In the genomic region with DNA sequence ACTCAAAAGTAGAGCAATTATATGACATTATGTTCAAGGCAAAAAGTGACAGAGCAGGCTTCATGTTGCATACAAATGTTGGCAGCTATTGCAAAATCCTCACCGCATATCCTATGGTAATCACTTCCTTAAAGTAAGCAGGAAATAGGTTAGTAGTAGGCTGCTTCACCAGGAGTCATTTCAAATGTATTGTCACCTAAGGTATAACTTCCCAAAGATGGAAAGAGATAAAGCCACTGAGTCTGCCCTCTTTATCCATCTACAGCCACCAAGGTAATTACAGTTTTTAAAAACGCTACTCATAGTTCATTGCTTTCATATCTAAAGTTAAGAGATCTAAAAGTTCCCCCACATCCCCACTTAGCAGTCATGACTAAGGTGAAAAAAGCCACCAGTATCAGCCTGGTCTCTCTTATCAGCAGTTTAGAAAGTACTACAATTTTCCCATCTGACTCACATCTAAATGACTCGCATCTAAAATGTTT, we compare ENCODE assay signal across 8 cellular contexts. TPM values are rescaled to one million over a fixed set of nuclear protein-coding genes. Genes with fewer than 3 reads are reported as not detected.
DNase-seq lines count a peak whose midpoint lies in the region; ATAC-seq and TF ChIP-seq lines count a peak whose summit lies in the region.

No MANE protein-coding gene starts in this region.

- H3K4me3 ChIP-seq in SJSA1 (no peak overlapping the region), mesodermal cell (ENCODE audit: extremely low read depth, insufficient read depth, low read length, poor library complexity, severe bottlenecking) (no peak overlapping the region)

- peak; percentile 35 for DNase-seq in AG08395 (ENCODE audit: low spot score)
- DNase-seq in SJSA1 (ENCODE audit: low read depth in 1 of 2, low spot score in 2 of 2), result peak in 1 of 2 experiments; percentile 52
- DNase-seq in activated CD4-positive, alpha-beta T cell treated with anti-CD3 and anti-CD28 coated beads, Interleukin-2, amount 50 U/mL, for 4 hours, result no peak
- DNase-seq in GM10266 (ENCODE audit: extremely low spot score), result no peak
- no peak for DNase-seq in activated naive CD4-positive, alpha-beta T cell treated with anti-CD3 and anti-CD28 coated beads, Interleukin-2, amount 50 U/mL, for 16 hours

- WGBS in mesodermal cell (ENCODE audit: insufficient coverage in 2 of 2), 2 experiments, result 67 to 79% methylated on average over 1 to 2 of the region's 3 CpGs

- no peaks in the 10 kb centered on the region for H3K27me3 ChIP-seq in SJSA1 (replicated peaks)

- H3K9me3 ChIP-seq in SJSA1 (replicated peaks) (no peaks in the 10 kb centered on the region; the same call in 1 of the 2 replicates), mesodermal cell (ENCODE audit: control insufficient read depth, low read length) (peaks cover 20% of the 10 kb centered on the region)

- no peaks in the 10 kb centered on the region for H3K36me3 ChIP-seq in SJSA1
- peaks cover 39% of the 10 kb centered on the region for H3K36me3 ChIP-seq in mesodermal cell (ENCODE audit: control insufficient read depth, insufficient read depth, low read length)

- peak; percentile 71 for ATAC-seq in GM19351 (IDR thresholded peaks at IDR 0.05; ENCODE audit: unreplicated experiment)
- ATAC-seq in HG03378 (IDR thresholded peaks at IDR 0.05; ENCODE audit: unreplicated experiment), result peak; percentile 73

- H3K27ac ChIP-seq in SJSA1 (peak overlapping the region; percentile 63), mesodermal cell (ENCODE audit: low read depth, low read length, severe bottlenecking) (peak overlapping the region; percentile 88)

- TF ChIP-seq CTCF in GM10266 (IDR thresholded peaks at IDR 0.05; ENCODE audit: control insufficient read depth, insufficient read depth, low read depth, missing control alignments), result no peak

- H3K4me1 ChIP-seq in SJSA1 (replicated peaks), result peaks cover 33% of the 10 kb centered on the region
- H3K4me1 ChIP-seq in mesodermal cell (ENCODE audit: control insufficient read depth, insufficient read depth, low read length, poor library complexity, severe bottlenecking), result peaks cover 32% of the 10 kb centered on the region

RNA-seq across cellular contexts. Expression of a gene that starts 31.6 kb away (rescaled TPM):
- total RNA-seq in SJSA1 (2014; rRNA removed; shearing (Covaris generic)), result not detected in 2 replicates
- not detected for polyA plus RNA-seq in mesodermal cell (2013, experiment 1 of 2)
- polyA plus RNA-seq in mesodermal cell (2013, experiment 2 of 2), result not detected
